In genomic region chrX:76555816-76556215, GRCh38 we compare ENCODE assay signal across 9 cellular contexts.
DNase-seq lines count a peak whose midpoint lies in the region; ATAC-seq, FAIRE-seq and TF ChIP-seq lines count a peak whose summit lies in the region.
"Had no signal": no experiment of that assay in that cellular context is flagged by ENCODE, and none has a peak within 500 bp of the region (broad histone marks: within the 10 kb centered on the region; RNA-seq: fewer than 3 reads in every experiment).

No MANE protein-coding gene starts in this region.

- H3K27ac ChIP-seq in esophagus squamous epithelium: no peak overlapping the region

- no peak for FAIRE-seq in HTR-8/SVneo (lab: Jason Lieb, UNC)

- H3K9me3 ChIP-seq in esophagus squamous epithelium: peaks cover 0 to 34% (median 18%) of the 10 kb centered on the region in 3 donors

- H3K4me3 ChIP-seq in epithelial cell of esophagus (ENCODE audit: low read length) (no peak overlapping the region), esophagus squamous epithelium (no peak overlapping the region)
- H3K4me3 ChIP-seq: mucosa of descending colon had no signal

- no peaks in the 10 kb centered on the region for H3K4me1 ChIP-seq in esophagus squamous epithelium

- TF ChIP-seq POLR2A in esophagus squamous epithelium (IDR thresholded peaks at IDR 0.05): no peak

- TF ChIP-seq CTCF in GM12872 (IDR thresholded peaks at IDR 0.05; ENCODE audit: insufficient read depth, low read depth, low read length): peak; percentile 33; the same call in 1 of the 3 replicates
- peak; percentile 12 for TF ChIP-seq CTCF in epithelial cell of esophagus (IDR thresholded peaks at IDR 0.05; ENCODE audit: insufficient read depth, low read depth, low read length, missing control alignments)
- no peak for TF ChIP-seq CTCF in esophagus squamous epithelium (IDR thresholded peaks at IDR 0.05)

- no peaks in the 10 kb centered on the region for H3K36me3 ChIP-seq in esophagus squamous epithelium

- 7 to 12% methylated on average over 4 of the region's 4 CpGs for WGBS in esophagus squamous epithelium, 2 donors

- no peaks in the 10 kb centered on the region for H3K27me3 ChIP-seq in esophagus squamous epithelium

- DNase-seq in AML-193 (lab: John Stamatoyannopoulos, UW) (peak; percentile 7 to 23), NCI-H69 (lab: John Stamatoyannopoulos, UW) (peak; percentile 18), epithelial cell of esophagus (ENCODE audit: low read depth) (peak; percentile 44), esophagus squamous epithelium (lab: John Stamatoyannopoulos, UW) (no peak), HTR-8/SVneo (ENCODE audit: insufficient read length, low spot score) (no peak)
- DNase-seq in activated CD4-positive, CD25-positive, alpha-beta regulatory T cell treated with anti-CD3 and anti-CD28 coated beads, Interleukin-2, amount 50 U/mL, for 72 hours: no peak

- intact Hi-C loops in esophagus squamous epithelium (cut with DNase I): no loop called here

- ATAC-seq in HG03095 (IDR thresholded peaks at IDR 0.05; ENCODE audit: unreplicated experiment): no peak
- ATAC-seq: mucosa of descending colon had no signal

Comparison
In these comparisons a context has a peak if more than half of its experiments do, and no peak if none do; other contexts are left out.
1. DNase-seq: peak in AML-193 (2 of 2), NCI-H69 (single experiment) and epithelial cell of esophagus (single experiment); none in activated CD4-positive, CD25-positive, alpha-beta regulatory T cell treated with anti-CD3 and anti-CD28 coated beads, Interleukin-2, amount 50 U/mL, for 72 hours (single experiment), esophagus squamous epithelium (single experiment) and HTR-8/SVneo (single experiment).
2. CTCF ChIP-seq: peak in GM12872 (single experiment) and epithelial cell of esophagus (single experiment); none in esophagus squamous epithelium (0 of 6).